In the genomic region with DNA sequence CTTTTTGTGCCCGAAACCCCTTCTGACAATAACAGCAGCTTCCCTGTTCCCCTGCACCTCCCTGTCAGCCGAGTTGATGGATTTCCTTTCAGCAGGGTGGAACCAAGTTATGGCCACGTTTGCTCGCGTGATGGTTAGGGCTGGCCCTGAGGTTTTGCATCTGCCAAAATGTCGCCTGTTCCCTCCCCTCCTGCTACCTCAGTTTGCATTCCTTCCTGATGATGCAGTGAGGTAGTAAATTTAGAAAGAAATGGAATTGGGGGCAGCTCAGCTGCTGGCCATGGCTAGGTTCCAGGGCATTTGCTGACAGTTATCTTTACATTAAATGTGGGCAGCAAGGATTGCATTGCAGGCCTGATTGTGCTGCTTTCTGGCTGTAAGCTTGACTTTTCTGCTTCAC, we compare ENCODE assay signal across 12 cellular contexts. TPM values are rescaled to one million over a fixed set of nuclear protein-coding genes. Genes with fewer than 3 reads are reported as not detected.
DNase-seq lines count a peak whose midpoint lies in the region; ATAC-seq and TF ChIP-seq lines count a peak whose summit lies in the region.
"Had no signal": no experiment of that assay in that cellular context is flagged by ENCODE, and none has a peak within 500 bp of the region (broad histone marks: within the 10 kb centered on the region; RNA-seq: fewer than 3 reads in every experiment).

No MANE protein-coding gene starts in this region.

- H3K27me3 ChIP-seq in PC-3 (ENCODE audit: low read length): no peaks in the 10 kb centered on the region
- no peaks in the 10 kb centered on the region for H3K27me3 ChIP-seq in esophagus (ENCODE audit: control insufficient read depth in 1 of 2, insufficient read depth in 2 of 2, low read length in 2 of 2)
- H3K27me3 ChIP-seq in dorsolateral prefrontal cortex: no peaks in the 10 kb centered on the region
- H3K27me3 ChIP-seq: adrenal gland, BE2C had no signal

- no peak for TF ChIP-seq CTCF in PC-3 (conservative IDR thresholded peaks at IDR 0.05; ENCODE audit: low read depth, low read length)
- no peak for TF ChIP-seq CTCF in nephron progenitor cell (IDR thresholded peaks at IDR 0.05)
- TF ChIP-seq CTCF in dorsolateral prefrontal cortex (IDR thresholded peaks at IDR 0.05 in 54 of 56, conservative IDR thresholded peaks at IDR 0.05 in 2 of 56; ENCODE audit: low read depth in 1 of 56, partially characterized antibody in 56 of 56): no peak

- H3K9ac ChIP-seq in PC-3 (ENCODE audit: low read length): peak overlapping the region; percentile 32

- CTCF ChIA-PET in PC-3 (lab: Charles Lee): interaction anchor here (0.6 to 1.4 kb wide), 2 partner anchors 48 to 52 kb away, joined by 5 to 7 read pairs; no protein-coding TSS in a partner anchor

- H3K4me2 ChIP-seq in PC-3 (ENCODE audit: low read length): peak overlapping the region; percentile 73

- H3K4me3 ChIP-seq in PC-3 (ENCODE audit: low read length): peak overlapping the region; percentile 17; the same call in 1 of the 2 replicates
- H3K4me3 ChIP-seq in esophagus (ENCODE audit: low read depth in 1 of 2, low read length in 2 of 2): no peak overlapping the region
- no peak overlapping the region for H3K4me3 ChIP-seq in dorsolateral prefrontal cortex
- H3K4me3 ChIP-seq: adrenal gland had no signal

- H3K79me2 ChIP-seq in PC-3 (ENCODE audit: low read length): peaks cover 93% of the 10 kb centered on the region

- no peaks in the 10 kb centered on the region for H3K9me3 Mint-ChIP-seq in nephron progenitor cell

- H3K36me3 ChIP-seq in PC-3 (ENCODE audit: low read depth, low read length) (peaks cover 27% of the 10 kb centered on the region; the same call in 1 of the 2 replicates), esophagus (ENCODE audit: control insufficient read depth in 2 of 2, insufficient read depth in 2 of 2, low read length in 1 of 2) (peaks cover 0 to 5% of the 10 kb centered on the region in 2 donors)
- H3K36me3 ChIP-seq: BE2C had no signal

- ATAC-seq in PC-3: peak; percentile 76
- ATAC-seq in GM21447 (IDR thresholded peaks at IDR 0.05; ENCODE audit: unreplicated experiment): no peak

- no peak overlapping the region for H3K4me3 Mint-ChIP-seq in nephron progenitor cell

- peaks cover 3% of the 10 kb centered on the region for H3F3A ChIP-seq in PC-3 (ENCODE audit: low read length, unreplicated experiment)

- H3K36me3 Mint-ChIP-seq in nephron progenitor cell (ENCODE audit: low read depth): peaks cover 9% of the 10 kb centered on the region

- H3K4me1 ChIP-seq in PC-3 (ENCODE audit: insufficient read depth, low read length) (peaks cover 55% of the 10 kb centered on the region), esophagus (ENCODE audit: control insufficient read depth in 2 of 2, insufficient read depth in 2 of 2, low read length in 1 of 2) (peaks cover 2 to 18% of the 10 kb centered on the region in 2 donors)
- H3K4me1 ChIP-seq: BE2C had no signal

- H3K27ac Mint-ChIP-seq in nephron progenitor cell: peak overlapping the region; percentile 92

- H4K20me1 ChIP-seq in PC-3 (ENCODE audit: low read length): peaks cover 50% of the 10 kb centered on the region

- no peaks in the 10 kb centered on the region for H3K27me3 Mint-ChIP-seq in nephron progenitor cell (ENCODE audit: low read depth, poor library complexity)

- POLR2A ChIA-PET in PC-3 (lab: Charles Lee; ENCODE audit: unreplicated experiment): interaction anchor here (1.0 kb wide), 1 partner anchor 11 kb away, joined by 11 read pairs; no protein-coding TSS in a partner anchor

- no peak overlapping the region for H2AFZ ChIP-seq in PC-3 (ENCODE audit: low read length)

- intact Hi-C loops in PC-3 (cut with micrococcal nuclease): loop anchor here (1.0 to 2.0 kb wide), 3 partner anchors 10 to 37 kb away; no protein-coding TSS in a partner anchor
- intact Hi-C loops in dorsolateral prefrontal cortex (cut with DNase I): no loop called here

- DNase-seq in AG08396 (ENCODE audit: low spot score): peak; percentile 64
- DNase-seq in PC-3: peak; percentile 91
- no peak for DNase-seq in nephron progenitor cell
- DNase-seq in stimulated activated CD4-positive, alpha-beta T cell treated with anti-CD3 and anti-CD28 coated beads, Interleukin-12 subunit alpha, Interleukin-12 subunit beta, amount 100 ng/mL, for 4 hours: no peak
- DNase-seq in activated CD4-positive, alpha-beta T cell treated with anti-CD3 and anti-CD28 coated beads, Interleukin-2, amount 50 U/mL, for 48 hours: no peak
- no peak for DNase-seq in dorsolateral prefrontal cortex
- DNase-seq: activated CD4-positive, alpha-beta T cell treated with anti-CD3 and anti-CD28 coated beads, Interleukin-2, amount 50 U/mL, for 1 hour; adrenal gland; BE2C; NCI-H1417 had no signal

- no peaks in the 10 kb centered on the region for H3K9me3 ChIP-seq in PC-3 (ENCODE audit: low read length)
- H3K9me3 ChIP-seq in esophagus (ENCODE audit: control insufficient read depth in 2 of 2, insufficient read depth in 1 of 2, low read depth in 1 of 2, low read length in 1 of 2): no peaks in the 10 kb centered on the region
- H3K9me3 ChIP-seq: adrenal gland, BE2C had no signal

- no peaks in the 10 kb centered on the region for H3K9me2 ChIP-seq in PC-3 (replicated peaks; ENCODE audit: low read length)

- peak overlapping the region; percentile 76 for H3K27ac ChIP-seq in PC-3 (ENCODE audit: low read length)
- peak overlapping the region; percentile 9 to 73 for H3K27ac ChIP-seq in esophagus (ENCODE audit: low read depth in 2 of 2, low read length in 1 of 2)
- H3K27ac ChIP-seq in dorsolateral prefrontal cortex: peak overlapping the region in 7 of 59 donors; percentile 11 to 62 (median 33)

- BruUV-seq in PC-3 (replicated peaks; lab: Mats Ljungman, UMichigan): no TSS peak

- WGBS in esophagus, 2 donors: 43 to 53% methylated on average over 6 of the region's 6 CpGs

- H3K4me1 Mint-ChIP-seq in nephron progenitor cell: peaks cover 16% of the 10 kb centered on the region

RNA-seq across cellular contexts. Expression of a gene that starts 13.2 kb away (rescaled TPM):
- total RNA-seq in PC-3 (2014; rRNA removed) (37.1 and 42.7 TPM in 2 replicates), dorsolateral prefrontal cortex (10 to 100 TPM in 48 of 120 experiments, 1 to 10 TPM in 72; 4.4 to 23.9 (median 9.4) TPM)
- 1 to 10 TPM; 3.2 to 6.0 TPM for polyA plus RNA-seq in esophagus

Comparison
In these comparisons a context has a peak if more than half of its experiments do, and no peak if none do; other contexts are left out.
1. DNase-seq: peak in AG08396 (single experiment) and PC-3 (single experiment); none in nephron progenitor cell (single experiment), stimulated activated CD4-positive, alpha-beta T cell treated with anti-CD3 and anti-CD28 coated beads, Interleukin-12 subunit alpha, Interleukin-12 subunit beta, amount 100 ng/mL, for 4 hours (single experiment), activated CD4-positive, alpha-beta T cell treated with anti-CD3 and anti-CD28 coated beads, Interleukin-2, amount 50 U/mL, for 48 hours (0 of 2) and dorsolateral prefrontal cortex (0 of 10).